ENCODE assay signal across 12 cellular contexts in genomic region chr3:15903164-15903563, GRCh38.
DNase-seq lines count a peak whose midpoint lies in the region; ATAC-seq and TF ChIP-seq lines count a peak whose summit lies in the region.
"Had no signal": no experiment of that assay in that cellular context is flagged by ENCODE, and none has a peak within 500 bp of the region (broad histone marks: within the 10 kb centered on the region; RNA-seq: fewer than 3 reads in every experiment).

No MANE protein-coding gene starts in this region.

- TF ChIP-seq CTCF in AG10803 (conservative IDR thresholded peaks at IDR 0.05; ENCODE audit: low read length) (no peak), foreskin fibroblast (IDR thresholded peaks at IDR 0.05; ENCODE audit: low read depth, low read length) (no peak)

- H3K9me3 ChIP-seq in adipocyte (ENCODE audit: control insufficient read depth, low read length): no peaks in the 10 kb centered on the region

- H3K9ac ChIP-seq in adipocyte (ENCODE audit: low read length): peak overlapping the region; percentile 37

- intact Hi-C loops in sciatic nerve (cut with DNase I): no loop called here

- ATAC-seq in sciatic nerve: peak; percentile 97
- ATAC-seq in HG02884 (IDR thresholded peaks at IDR 0.05; ENCODE audit: unreplicated experiment): no peak

- peaks cover 22% of the 10 kb centered on the region for H3K4me1 ChIP-seq in adipocyte (ENCODE audit: control insufficient read depth, insufficient read depth, low read length)

- no peak overlapping the region for H3K4me3 ChIP-seq in AG10803 (ENCODE audit: low read length)
- H3K4me3 ChIP-seq in adipocyte (ENCODE audit: low read length): no peak overlapping the region
- H3K4me3 ChIP-seq in foreskin fibroblast (ENCODE audit: low read depth in 1 of 2, low read length in 2 of 2): no peak overlapping the region
- H3K4me3 ChIP-seq: esophagus squamous epithelium had no signal

- peak; percentile 70 for DNase-seq in AG10803 (ENCODE audit: low read depth)
- no peak for DNase-seq in adipocyte (ENCODE audit: low read depth)
- peak; percentile 47 to 78 for DNase-seq in foreskin fibroblast
- DNase-seq in sciatic nerve (ENCODE audit: low spot score): no peak
- no peak for DNase-seq in HuH-7.5 (ENCODE audit: low spot score)
- no peak for DNase-seq in Ammon's horn (ENCODE audit: low spot score)
- no peak for DNase-seq in germinal center (ENCODE audit: low spot score)
- DNase-seq: activated CD4-positive, alpha-beta T cell treated with anti-CD3 and anti-CD28 coated beads, Interleukin-2, amount 10 ng/mL, durations not matched to agents 7 days and 5 days; esophagus squamous epithelium; NCI-H2107; stimulated activated CD4-positive, alpha-beta T cell treated with anti-CD3 and anti-CD28 coated beads, Interleukin-4, amount 100 ng/mL, for 1 hour had no signal

- no peaks in the 10 kb centered on the region for H3K27me3 ChIP-seq in adipocyte (replicated peaks; ENCODE audit: control insufficient read depth, insufficient read depth, low read length)
- H3K27me3 ChIP-seq: esophagus squamous epithelium had no signal

- H3K36me3 ChIP-seq in adipocyte (ENCODE audit: control insufficient read depth, insufficient read depth, low read length, severe bottlenecking): no peaks in the 10 kb centered on the region
- H3K36me3 ChIP-seq: esophagus squamous epithelium had no signal

Comparison
In these comparisons a context has a peak if more than half of its experiments do, and no peak if none do; other contexts are left out.
1. DNase-seq: peak in AG10803 (single experiment) and foreskin fibroblast (2 of 2); none in adipocyte (single experiment), sciatic nerve (single experiment), HuH-7.5 (single experiment), Ammon's horn (single experiment) and germinal center (single experiment).